Comparison of ENCODE assay signal across 8 cellular contexts in genomic region chr19:49690656-49691242, GRCh38. TPM values are rescaled to one million over a fixed set of nuclear protein-coding genes. Genes with fewer than 3 reads are reported as not detected.
DNase-seq lines count a peak whose midpoint lies in the region; ATAC-seq, FAIRE-seq and TF ChIP-seq lines count a peak whose summit lies in the region.

Gene CPT1C (plus strand): TSS chr19:49691116. CDS start chr19:49692253, 1,137 bp downstream.

- H3K9me3 Mint-ChIP-seq in endodermal cell: no peaks in the 10 kb centered on the region

- peaks cover 13% of the 10 kb centered on the region for H3K4me1 Mint-ChIP-seq in endodermal cell

- H3K27me3 ChIP-seq in endodermal cell (ENCODE audit: control insufficient read depth, insufficient read depth, low read length, poor library complexity, severe bottlenecking) (no peaks in the 10 kb centered on the region), lung (ENCODE audit: control insufficient read depth, insufficient read depth) (no peaks in the 10 kb centered on the region)

- H3K36me3 ChIP-seq in endodermal cell (ENCODE audit: control insufficient read depth, insufficient read depth, low read length) (peaks cover 10% of the 10 kb centered on the region), lung (ENCODE audit: control insufficient read depth in 2 of 2, insufficient read depth in 2 of 2, low read length in 2 of 2) (peaks cover 0 to 14% of the 10 kb centered on the region in 2 donors)

- peak within 1 kb of the TSS; percentile 82 for H3K4me3 ChIP-seq in endodermal cell (ENCODE audit: low read length)
- peak within 1 kb of the TSS; percentile 39 for H3K4me3 ChIP-seq in lung

- no peaks in the 10 kb centered on the region for H3K27me3 Mint-ChIP-seq in endodermal cell (ENCODE audit: insufficient read depth)

- H3K27ac ChIP-seq in endodermal cell (ENCODE audit: low read depth, low read length) (peak within 1 kb of the TSS; percentile 74), lung (ENCODE audit: low read depth in 1 of 2, low read length in 1 of 2) (peak within 1 kb of the TSS in 1 of 2 donors; percentile 77)

- H3K36me3 Mint-ChIP-seq in endodermal cell (ENCODE audit: low read depth): peaks cover 22% of the 10 kb centered on the region

- peak within 1 kb of the TSS; percentile 63 for H3K9ac ChIP-seq in endodermal cell (ENCODE audit: extremely low read depth, low read length, poor library complexity, severe bottlenecking)

- no peak for FAIRE-seq in D721Med (lab: Jason Lieb, UNC)

- DNase-seq in D721Med (ENCODE audit: insufficient read length, low spot score): peak; percentile 94
- peak; percentile 45 for DNase-seq in NCI-H2081 treated with DMSO at 0.1 percent for 48 hours (lab: John Stamatoyannopoulos, UW)
- peak; percentile 81 for DNase-seq in activated CD8-positive, alpha-beta memory T cell treated with anti-CD3 and anti-CD28 coated beads for 24 hours
- DNase-seq in endodermal cell: peak; percentile 96
- DNase-seq in lung (ENCODE audit: low spot score): peak; percentile 67
- DNase-seq in stimulated activated CD4-positive, alpha-beta T cell treated with anti-CD3 and anti-CD28 coated beads, Interleukin-4, amount 100 ng/mL, for 48 hours (ENCODE audit: low read depth in 2 of 2): peak; percentile 62 to 63

- ATAC-seq in lung (ENCODE audit: insufficient read depth, low FRiP score): peak; percentile 54
- ATAC-seq in GM18907 (IDR thresholded peaks at IDR 0.05; ENCODE audit: unreplicated experiment): no peak
- no peak for ATAC-seq in GM18520 (IDR thresholded peaks at IDR 0.05; ENCODE audit: unreplicated experiment)

- TF ChIP-seq CTCF in D721Med (IDR thresholded peaks at IDR 0.05; ENCODE audit: insufficient read depth, missing control alignments): no peak
- no peak for TF ChIP-seq CTCF in endodermal cell (conservative IDR thresholded peaks at IDR 0.05)
- TF ChIP-seq CTCF in lung (IDR thresholded peaks at IDR 0.05; ENCODE audit: control extremely low read depth, extremely low read depth): no peak

- peak within 1 kb of the TSS; percentile 78 for H3K4me3 Mint-ChIP-seq in endodermal cell

- H3K4me1 ChIP-seq in endodermal cell (ENCODE audit: control insufficient read depth, insufficient read depth, low read length) (no peaks in the 10 kb centered on the region), lung (ENCODE audit: control insufficient read depth in 2 of 2, insufficient read depth in 2 of 2, low read length in 2 of 2) (peaks cover 0 to 16% of the 10 kb centered on the region in 2 donors)

- H3K9me3 ChIP-seq in endodermal cell (ENCODE audit: control insufficient read depth, low read length): no peaks in the 10 kb centered on the region
- no peaks in the 10 kb centered on the region for H3K9me3 ChIP-seq in lung (ENCODE audit: control insufficient read depth in 2 of 2, insufficient read depth in 1 of 2, low read length in 1 of 2)

- WGBS in endodermal cell (ENCODE audit: insufficient coverage in 1 of 2, insufficient read length in 1 of 2), 2 experiments: 12 to 20% methylated on average over 28 to 38 of the region's 38 CpGs
- WGBS in lung, 2 donors: 3% methylated on average over 38 of the region's 38 CpGs

- H3K27ac Mint-ChIP-seq in endodermal cell: peak within 1 kb of the TSS; percentile 94

RNA-seq across cellular contexts. Expression of gene CPT1C, which starts in this region (rescaled TPM):
- total RNA-seq in endodermal cell (10 to 100 TPM; 41.4 to 59.7 TPM), lung (1 to 10 TPM; 3.6 to 5.9 TPM)
- polyA plus RNA-seq in endodermal cell (2013, experiment 1 of 2): 62.0 TPM
- polyA plus RNA-seq in endodermal cell (2013, experiment 2 of 2): 60.2 TPM
- polyA plus RNA-seq in lung: 1 to 10 TPM; 2.7 to 3.4 TPM

Comparison
In these comparisons a context has a peak if more than half of its experiments do, and no peak if none do; other contexts are left out.
1. RNA of gene CPT1C (total RNA-seq): 41.4 to 59.7 TPM in endodermal cell; 3.6 to 5.9 TPM in lung; every median in the first group is over 4 times any median in the second.
2. DNase-seq: peak in every context shown above with its lines; median percentile 96 in endodermal cell; 94 in D721Med; 81 in activated CD8-positive, alpha-beta memory T cell treated with anti-CD3 and anti-CD28 coated beads for 24 hours; 67 in lung; 62 in stimulated activated CD4-positive, alpha-beta T cell treated with anti-CD3 and anti-CD28 coated beads, Interleukin-4, amount 100 ng/mL, for 48 hours; 45 in NCI-H2081 treated with DMSO at 0.1 percent for 48 hours.